1 cellular context compared by ENCODE assay signal in the genomic region with DNA sequence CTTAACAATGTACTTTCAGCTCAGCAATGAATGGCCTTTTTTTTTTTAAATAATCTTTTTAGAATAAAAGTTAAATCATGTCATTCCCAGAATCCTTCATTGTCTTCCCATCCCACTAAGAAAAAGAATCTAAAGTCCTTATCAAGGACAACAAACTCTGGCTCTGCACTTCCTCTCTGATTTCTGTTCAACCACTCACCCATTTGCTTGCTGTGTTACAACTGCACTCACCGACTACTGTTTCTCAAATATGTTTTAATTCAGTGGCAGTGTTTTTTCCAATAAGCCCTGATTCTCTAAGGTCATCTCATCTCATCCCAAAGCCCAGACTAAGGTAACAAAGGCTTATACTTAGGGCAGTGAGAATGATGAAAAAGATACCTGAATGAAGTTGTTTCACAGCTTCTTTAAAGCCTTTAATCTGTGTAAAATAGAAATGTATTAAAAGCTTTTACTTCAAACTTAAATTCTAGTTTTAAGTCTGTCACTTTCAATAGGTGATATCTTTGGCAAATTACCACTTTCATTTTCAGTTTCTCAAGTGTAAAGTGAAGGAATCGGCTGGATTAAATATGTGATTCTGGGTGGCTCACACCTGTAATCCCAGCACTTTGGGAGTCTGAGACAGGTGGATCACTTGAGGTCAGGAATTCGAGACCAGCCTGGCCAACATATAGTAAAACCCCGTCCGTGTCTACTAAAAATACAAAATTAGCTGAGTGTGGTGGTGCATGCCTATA.
TF ChIP-seq lines count a peak whose summit lies in the region.

No MANE protein-coding gene starts in this region.

TF ChIP-seq in HEK293, 187 proteins besides CTCF, POLR2A, EP300 and RAD21:
- TF ChIP-seq ZNF248 (tag by site-specific recombination; IDR thresholded peaks at IDR 0.05) (no peak), SCRT1 (tag by site-specific recombination; IDR thresholded peaks at IDR 0.05; ENCODE audit: borderline replicate concordance) (no peak), PRDM1 (tag by site-specific recombination; IDR thresholded peaks at IDR 0.05) (peak; percentile 62; the same call in 1 of the 2 replicates)
